ENCODE assay signal across 1 cellular context in the genomic region with DNA sequence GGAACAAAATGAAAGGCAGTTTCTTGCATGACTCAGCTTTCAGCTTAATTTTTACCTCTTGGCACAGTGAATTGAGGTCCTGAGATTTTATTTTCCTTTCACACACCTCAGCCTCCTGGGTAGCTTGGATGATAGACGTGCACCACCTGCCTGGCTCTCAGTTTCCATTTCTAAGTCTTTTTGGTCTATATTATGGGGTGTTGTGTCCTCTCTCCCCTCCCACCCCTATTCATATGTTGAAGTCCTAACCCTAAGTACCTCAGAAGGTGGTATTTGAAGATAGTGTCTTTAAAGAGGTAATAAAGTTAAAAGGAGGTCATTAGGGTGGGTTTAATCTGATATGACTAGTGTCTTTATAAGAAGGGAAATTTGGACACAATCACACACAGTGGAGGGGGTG.
TF ChIP-seq lines count a peak whose summit lies in the region.

No MANE protein-coding gene starts in this region.

TF ChIP-seq in K562, 482 proteins besides CTCF, POLR2A, EP300 and RAD21 (continued from another document):
- TF ChIP-seq, protein P1, sequence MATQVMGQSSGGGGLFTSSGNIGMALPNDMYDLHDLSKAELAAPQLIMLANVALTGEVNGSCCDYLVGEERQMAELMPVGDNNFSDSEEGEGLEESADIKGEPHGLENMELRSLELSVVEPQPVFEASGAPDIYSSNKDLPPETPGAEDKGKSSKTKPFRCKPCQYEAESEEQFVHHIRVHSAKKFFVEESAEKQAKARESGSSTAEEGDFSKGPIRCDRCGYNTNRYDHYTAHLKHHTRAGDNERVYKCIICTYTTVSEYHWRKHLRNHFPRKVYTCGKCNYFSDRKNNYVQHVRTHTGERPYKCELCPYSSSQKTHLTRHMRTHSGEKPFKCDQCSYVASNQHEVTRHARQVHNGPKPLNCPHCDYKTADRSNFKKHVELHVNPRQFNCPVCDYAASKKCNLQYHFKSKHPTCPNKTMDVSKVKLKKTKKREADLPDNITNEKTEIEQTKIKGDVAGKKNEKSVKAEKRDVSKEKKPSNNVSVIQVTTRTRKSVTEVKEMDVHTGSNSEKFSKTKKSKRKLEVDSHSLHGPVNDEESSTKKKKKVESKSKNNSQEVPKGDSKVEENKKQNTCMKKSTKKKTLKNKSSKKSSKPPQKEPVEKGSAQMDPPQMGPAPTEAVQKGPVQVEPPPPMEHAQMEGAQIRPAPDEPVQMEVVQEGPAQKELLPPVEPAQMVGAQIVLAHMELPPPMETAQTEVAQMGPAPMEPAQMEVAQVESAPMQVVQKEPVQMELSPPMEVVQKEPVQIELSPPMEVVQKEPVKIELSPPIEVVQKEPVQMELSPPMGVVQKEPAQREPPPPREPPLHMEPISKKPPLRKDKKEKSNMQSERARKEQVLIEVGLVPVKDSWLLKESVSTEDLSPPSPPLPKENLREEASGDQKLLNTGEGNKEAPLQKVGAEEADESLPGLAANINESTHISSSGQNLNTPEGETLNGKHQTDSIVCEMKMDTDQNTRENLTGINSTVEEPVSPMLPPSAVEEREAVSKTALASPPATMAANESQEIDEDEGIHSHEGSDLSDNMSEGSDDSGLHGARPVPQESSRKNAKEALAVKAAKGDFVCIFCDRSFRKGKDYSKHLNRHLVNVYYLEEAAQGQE (CRISPR knock-in tag; IDR thresholded peaks at IDR 0.05; ENCODE audit: low read depth) = no peak
- peak; percentile 28; the same call in 1 of the 2 replicates for TF ChIP-seq MAFG (tag; conservative IDR thresholded peaks at IDR 0.05)
- no peak for TF ChIP-seq SIRT6 (IDR thresholded peaks at IDR 0.05; ENCODE audit: low read depth, low read length)
- TF ChIP-seq HMG20A (CRISPR knock-in tag; conservative IDR thresholded peaks at IDR 0.05) = no peak
- TF ChIP-seq ARID1B (IDR thresholded peaks at IDR 0.05) = no peak
- no peak for TF ChIP-seq SIN3B (IDR thresholded peaks at IDR 0.05; ENCODE audit: low read depth)
- TF ChIP-seq, protein P2, sequence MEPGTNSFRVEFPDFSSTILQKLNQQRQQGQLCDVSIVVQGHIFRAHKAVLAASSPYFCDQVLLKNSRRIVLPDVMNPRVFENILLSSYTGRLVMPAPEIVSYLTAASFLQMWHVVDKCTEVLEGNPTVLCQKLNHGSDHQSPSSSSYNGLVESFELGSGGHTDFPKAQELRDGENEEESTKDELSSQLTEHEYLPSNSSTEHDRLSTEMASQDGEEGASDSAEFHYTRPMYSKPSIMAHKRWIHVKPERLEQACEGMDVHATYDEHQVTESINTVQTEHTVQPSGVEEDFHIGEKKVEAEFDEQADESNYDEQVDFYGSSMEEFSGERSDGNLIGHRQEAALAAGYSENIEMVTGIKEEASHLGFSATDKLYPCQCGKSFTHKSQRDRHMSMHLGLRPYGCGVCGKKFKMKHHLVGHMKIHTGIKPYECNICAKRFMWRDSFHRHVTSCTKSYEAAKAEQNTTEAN (CRISPR knock-in tag; IDR thresholded peaks at IDR 0.05) = no peak
- no peak for TF ChIP-seq FOXJ3 (CRISPR knock-in tag; IDR thresholded peaks at IDR 0.05)
- no peak for TF ChIP-seq NRF1 (conservative IDR thresholded peaks at IDR 0.05 in 1 of 2, IDR thresholded peaks at IDR 0.05 in 1 of 2)
- TF ChIP-seq, protein P3, sequence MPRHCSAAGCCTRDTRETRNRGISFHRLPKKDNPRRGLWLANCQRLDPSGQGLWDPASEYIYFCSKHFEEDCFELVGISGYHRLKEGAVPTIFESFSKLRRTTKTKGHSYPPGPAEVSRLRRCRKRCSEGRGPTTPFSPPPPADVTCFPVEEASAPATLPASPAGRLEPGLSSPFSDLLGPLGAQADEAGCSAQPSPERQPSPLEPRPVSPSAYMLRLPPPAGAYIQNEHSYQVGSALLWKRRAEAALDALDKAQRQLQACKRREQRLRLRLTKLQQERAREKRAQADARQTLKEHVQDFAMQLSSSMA (CRISPR knock-in tag; IDR thresholded peaks at IDR 0.05) = no peak
- TF ChIP-seq, protein P4, sequence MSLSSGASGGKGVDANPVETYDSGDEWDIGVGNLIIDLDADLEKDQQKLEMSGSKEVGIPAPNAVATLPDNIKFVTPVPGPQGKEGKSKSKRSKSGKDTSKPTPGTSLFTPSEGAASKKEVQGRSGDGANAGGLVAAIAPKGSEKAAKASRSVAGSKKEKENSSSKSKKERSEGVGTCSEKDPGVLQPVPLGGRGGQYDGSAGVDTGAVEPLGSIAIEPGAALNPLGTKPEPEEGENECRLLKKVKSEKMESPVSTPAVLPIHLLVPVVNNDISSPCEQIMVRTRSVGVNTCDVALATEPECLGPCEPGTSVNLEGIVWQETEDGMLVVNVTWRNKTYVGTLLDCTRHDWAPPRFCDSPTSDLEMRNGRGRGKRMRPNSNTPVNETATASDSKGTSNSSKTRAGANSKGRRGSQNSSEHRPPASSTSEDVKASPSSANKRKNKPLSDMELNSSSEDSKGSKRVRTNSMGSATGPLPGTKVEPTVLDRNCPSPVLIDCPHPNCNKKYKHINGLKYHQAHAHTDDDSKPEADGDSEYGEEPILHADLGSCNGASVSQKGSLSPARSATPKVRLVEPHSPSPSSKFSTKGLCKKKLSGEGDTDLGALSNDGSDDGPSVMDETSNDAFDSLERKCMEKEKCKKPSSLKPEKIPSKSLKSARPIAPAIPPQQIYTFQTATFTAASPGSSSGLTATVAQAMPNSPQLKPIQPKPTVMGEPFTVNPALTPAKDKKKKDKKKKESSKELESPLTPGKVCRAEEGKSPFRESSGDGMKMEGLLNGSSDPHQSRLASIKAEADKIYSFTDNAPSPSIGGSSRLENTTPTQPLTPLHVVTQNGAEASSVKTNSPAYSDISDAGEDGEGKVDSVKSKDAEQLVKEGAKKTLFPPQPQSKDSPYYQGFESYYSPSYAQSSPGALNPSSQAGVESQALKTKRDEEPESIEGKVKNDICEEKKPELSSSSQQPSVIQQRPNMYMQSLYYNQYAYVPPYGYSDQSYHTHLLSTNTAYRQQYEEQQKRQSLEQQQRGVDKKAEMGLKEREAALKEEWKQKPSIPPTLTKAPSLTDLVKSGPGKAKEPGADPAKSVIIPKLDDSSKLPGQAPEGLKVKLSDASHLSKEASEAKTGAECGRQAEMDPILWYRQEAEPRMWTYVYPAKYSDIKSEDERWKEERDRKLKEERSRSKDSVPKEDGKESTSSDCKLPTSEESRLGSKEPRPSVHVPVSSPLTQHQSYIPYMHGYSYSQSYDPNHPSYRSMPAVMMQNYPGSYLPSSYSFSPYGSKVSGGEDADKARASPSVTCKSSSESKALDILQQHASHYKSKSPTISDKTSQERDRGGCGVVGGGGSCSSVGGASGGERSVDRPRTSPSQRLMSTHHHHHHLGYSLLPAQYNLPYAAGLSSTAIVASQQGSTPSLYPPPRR (CRISPR knock-in tag; IDR thresholded peaks at IDR 0.05; ENCODE audit: borderline replicate concordance) = no peak
- TF ChIP-seq DNMT1 (IDR thresholded peaks at IDR 0.05) = no peak
- TF ChIP-seq, protein P5, sequence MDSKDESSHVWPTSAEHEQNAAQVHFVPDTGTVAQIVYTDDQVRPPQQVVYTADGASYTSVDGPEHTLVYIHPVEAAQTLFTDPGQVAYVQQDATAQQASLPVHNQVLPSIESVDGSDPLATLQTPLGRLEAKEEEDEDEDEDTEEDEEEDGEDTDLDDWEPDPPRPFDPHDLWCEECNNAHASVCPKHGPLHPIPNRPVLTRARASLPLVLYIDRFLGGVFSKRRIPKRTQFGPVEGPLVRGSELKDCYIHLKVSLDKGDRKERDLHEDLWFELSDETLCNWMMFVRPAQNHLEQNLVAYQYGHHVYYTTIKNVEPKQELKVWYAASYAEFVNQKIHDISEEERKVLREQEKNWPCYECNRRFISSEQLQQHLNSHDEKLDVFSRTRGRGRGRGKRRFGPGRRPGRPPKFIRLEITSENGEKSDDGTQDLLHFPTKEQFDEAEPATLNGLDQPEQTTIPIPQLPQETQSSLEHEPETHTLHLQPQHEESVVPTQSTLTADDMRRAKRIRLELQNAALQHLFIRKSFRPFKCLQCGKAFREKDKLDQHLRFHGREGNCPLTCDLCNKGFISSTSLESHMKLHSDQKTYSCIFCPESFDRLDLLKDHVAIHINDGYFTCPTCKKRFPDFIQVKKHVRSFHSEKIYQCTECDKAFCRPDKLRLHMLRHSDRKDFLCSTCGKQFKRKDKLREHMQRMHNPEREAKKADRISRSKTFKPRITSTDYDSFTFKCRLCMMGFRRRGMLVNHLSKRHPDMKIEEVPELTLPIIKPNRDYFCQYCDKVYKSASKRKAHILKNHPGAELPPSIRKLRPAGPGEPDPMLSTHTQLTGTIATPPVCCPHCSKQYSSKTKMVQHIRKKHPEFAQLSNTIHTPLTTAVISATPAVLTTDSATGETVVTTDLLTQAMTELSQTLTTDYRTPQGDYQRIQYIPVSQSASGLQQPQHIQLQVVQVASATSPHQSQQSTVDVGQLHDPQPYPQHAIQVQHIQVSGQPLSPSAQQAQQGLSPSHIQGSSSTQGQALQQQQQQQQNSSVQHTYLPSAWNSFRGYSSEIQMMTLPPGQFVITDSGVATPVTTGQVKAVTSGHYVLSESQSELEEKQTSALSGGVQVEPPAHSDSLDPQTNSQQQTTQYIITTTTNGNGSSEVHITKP (IDR thresholded peaks at IDR 0.05; ENCODE audit: partially characterized antibody) = no peak
- TF ChIP-seq, protein P6, sequence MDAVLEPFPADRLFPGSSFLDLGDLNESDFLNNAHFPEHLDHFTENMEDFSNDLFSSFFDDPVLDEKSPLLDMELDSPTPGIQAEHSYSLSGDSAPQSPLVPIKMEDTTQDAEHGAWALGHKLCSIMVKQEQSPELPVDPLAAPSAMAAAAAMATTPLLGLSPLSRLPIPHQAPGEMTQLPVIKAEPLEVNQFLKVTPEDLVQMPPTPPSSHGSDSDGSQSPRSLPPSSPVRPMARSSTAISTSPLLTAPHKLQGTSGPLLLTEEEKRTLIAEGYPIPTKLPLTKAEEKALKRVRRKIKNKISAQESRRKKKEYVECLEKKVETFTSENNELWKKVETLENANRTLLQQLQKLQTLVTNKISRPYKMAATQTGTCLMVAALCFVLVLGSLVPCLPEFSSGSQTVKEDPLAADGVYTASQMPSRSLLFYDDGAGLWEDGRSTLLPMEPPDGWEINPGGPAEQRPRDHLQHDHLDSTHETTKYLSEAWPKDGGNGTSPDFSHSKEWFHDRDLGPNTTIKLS (IDR thresholded peaks at IDR 0.05; ENCODE audit: borderline replicate concordance, low read depth) = no peak
